ENCODE assay signal across 1 cellular context in the genomic region with DNA sequence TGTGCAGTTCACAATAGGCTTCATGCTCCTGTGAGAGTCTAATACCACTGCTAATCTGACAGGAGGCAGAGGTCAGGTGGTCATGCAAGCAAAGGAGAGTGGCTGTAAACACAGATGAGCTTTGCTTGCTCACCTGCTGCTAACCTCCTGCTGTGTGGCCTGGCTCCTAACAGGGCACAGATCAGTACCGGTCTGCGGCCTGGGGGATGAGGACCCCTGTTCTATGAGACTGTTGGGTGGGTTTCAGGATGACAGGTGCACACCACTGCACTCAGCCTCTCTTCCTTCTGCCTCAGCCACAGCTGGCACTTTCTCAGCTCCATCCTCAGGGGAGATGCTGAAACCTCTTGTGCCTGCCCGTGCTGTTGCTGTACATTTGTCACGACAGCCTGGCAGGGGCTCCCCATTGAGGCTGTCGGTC.
TF ChIP-seq lines count a peak whose summit lies in the region.

No MANE protein-coding gene starts in this region.

TF ChIP-seq in GM12878, 131 proteins besides CTCF, POLR2A, EP300 and RAD21:
- TF ChIP-seq MTA2 (IDR thresholded peaks at IDR 0.05; ENCODE audit: low read depth), result peak; percentile 22; the same call in 1 of the 2 replicates
- TF ChIP-seq ETV6 (conservative IDR thresholded peaks at IDR 0.05 in 1 of 2, IDR thresholded peaks at IDR 0.05 in 1 of 2; ENCODE audit: borderline replicate concordance in 1 of 2, low read depth in 1 of 2), result peak in 1 of 2 experiments; percentile 14; a peak in 1 of 4 replicates
- TF ChIP-seq, protein P1, sequence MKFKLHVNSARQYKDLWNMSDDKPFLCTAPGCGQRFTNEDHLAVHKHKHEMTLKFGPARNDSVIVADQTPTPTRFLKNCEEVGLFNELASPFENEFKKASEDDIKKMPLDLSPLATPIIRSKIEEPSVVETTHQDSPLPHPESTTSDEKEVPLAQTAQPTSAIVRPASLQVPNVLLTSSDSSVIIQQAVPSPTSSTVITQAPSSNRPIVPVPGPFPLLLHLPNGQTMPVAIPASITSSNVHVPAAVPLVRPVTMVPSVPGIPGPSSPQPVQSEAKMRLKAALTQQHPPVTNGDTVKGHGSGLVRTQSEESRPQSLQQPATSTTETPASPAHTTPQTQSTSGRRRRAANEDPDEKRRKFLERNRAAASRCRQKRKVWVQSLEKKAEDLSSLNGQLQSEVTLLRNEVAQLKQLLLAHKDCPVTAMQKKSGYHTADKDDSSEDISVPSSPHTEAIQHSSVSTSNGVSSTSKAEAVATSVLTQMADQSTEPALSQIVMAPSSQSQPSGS (IDR thresholded peaks at IDR 0.05; ENCODE audit: low read length), result 0 out of 2 replicates have a peak, but pooled peaks have one; percentile 13
- TF ChIP-seq TCF12 (IDR thresholded peaks at IDR 0.05; ENCODE audit: low read depth, low read length), result peak; percentile 78
- TF ChIP-seq POLR2AphosphoS5 (IDR thresholded peaks at IDR 0.05; ENCODE audit: low read length), result no peak
- TF ChIP-seq RELA (IDR thresholded peaks at IDR 0.05; ENCODE audit: borderline replicate concordance, partially characterized antibody), result no peak
- TF ChIP-seq NFIC (IDR thresholded peaks at IDR 0.05; ENCODE audit: low read depth, low read length), result peak; percentile 31; the same call in 1 of the 2 replicates
- TF ChIP-seq CHD2 (IDR thresholded peaks at IDR 0.05; ENCODE audit: borderline replicate concordance, low read depth, low read length), result no peak
- TF ChIP-seq SMC3 (IDR thresholded peaks at IDR 0.05; ENCODE audit: borderline replicate concordance, low read length), result no peak
- TF ChIP-seq YBX1 (IDR thresholded peaks at IDR 0.05), result no peak
- no peak for TF ChIP-seq NFXL1 (IDR thresholded peaks at IDR 0.05; ENCODE audit: borderline replicate concordance)
- TF ChIP-seq EED (IDR thresholded peaks at IDR 0.05; ENCODE audit: low read depth), result peak; percentile 82
- 0 out of 2 replicates have a peak, but pooled peaks have one; percentile 28 for TF ChIP-seq CREM (IDR thresholded peaks at IDR 0.05; ENCODE audit: low read depth)
- no peak for TF ChIP-seq PAX8 (IDR thresholded peaks at IDR 0.05)
- no peak for TF ChIP-seq BCL11A (IDR thresholded peaks at IDR 0.05; ENCODE audit: low read depth, low read length)
- TF ChIP-seq KLF5 (IDR thresholded peaks at IDR 0.05; ENCODE audit: partially characterized antibody), result no peak
- peak; percentile 49 for TF ChIP-seq NR2F1 (conservative IDR thresholded peaks at IDR 0.05)
- TF ChIP-seq JUNB (IDR thresholded peaks at IDR 0.05), result 0 out of 2 replicates have a peak, but pooled peaks have one; percentile 15
- no peak for TF ChIP-seq BACH1 (IDR thresholded peaks at IDR 0.05; ENCODE audit: borderline replicate concordance)
- TF ChIP-seq ZBED1 (IDR thresholded peaks at IDR 0.05; ENCODE audit: borderline replicate concordance), result peak; percentile 97; the same call in 1 of the 2 replicates
- TF ChIP-seq TCF3 (IDR thresholded peaks at IDR 0.05; ENCODE audit: borderline replicate concordance, insufficient read depth, low read depth, low read length), result peak; percentile 82
- TF ChIP-seq NR2C2 (IDR thresholded peaks at IDR 0.05; ENCODE audit: borderline replicate concordance, control insufficient read depth, insufficient read length, low read depth), result no peak
- TF ChIP-seq BHLHE40 (IDR thresholded peaks at IDR 0.05; ENCODE audit: borderline replicate concordance in 1 of 2, low read depth in 2 of 2, low read length in 1 of 2), result peak; percentile 7 to 61; a peak in 1 of 4 replicates
- peak; percentile 29; the same call in 1 of the 2 replicates for TF ChIP-seq IKZF1 (conservative IDR thresholded peaks at IDR 0.05)
- TF ChIP-seq RUNX3 (IDR thresholded peaks at IDR 0.05; ENCODE audit: low read length), result peak; percentile 77
- peak; percentile 81 for TF ChIP-seq MEF2B (IDR thresholded peaks at IDR 0.05; ENCODE audit: partially characterized antibody, poor library complexity, severe bottlenecking)
- peak; percentile 26; the same call in 1 of the 2 replicates for TF ChIP-seq IRF4 (IDR thresholded peaks at IDR 0.05; ENCODE audit: low read depth, low read length)
- TF ChIP-seq, protein P2, sequence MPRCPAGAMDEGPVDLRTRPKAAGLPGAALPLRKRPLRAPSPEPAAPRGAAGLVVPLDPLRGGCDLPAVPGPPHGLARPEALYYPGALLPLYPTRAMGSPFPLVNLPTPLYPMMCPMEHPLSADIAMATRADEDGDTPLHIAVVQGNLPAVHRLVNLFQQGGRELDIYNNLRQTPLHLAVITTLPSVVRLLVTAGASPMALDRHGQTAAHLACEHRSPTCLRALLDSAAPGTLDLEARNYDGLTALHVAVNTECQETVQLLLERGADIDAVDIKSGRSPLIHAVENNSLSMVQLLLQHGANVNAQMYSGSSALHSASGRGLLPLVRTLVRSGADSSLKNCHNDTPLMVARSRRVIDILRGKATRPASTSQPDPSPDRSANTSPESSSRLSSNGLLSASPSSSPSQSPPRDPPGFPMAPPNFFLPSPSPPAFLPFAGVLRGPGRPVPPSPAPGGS (IDR thresholded peaks at IDR 0.05; ENCODE audit: borderline replicate concordance, insufficient read depth, low read depth, low read length, poor library complexity, severe bottlenecking), result peak; percentile 22
- TF ChIP-seq, protein P3, sequence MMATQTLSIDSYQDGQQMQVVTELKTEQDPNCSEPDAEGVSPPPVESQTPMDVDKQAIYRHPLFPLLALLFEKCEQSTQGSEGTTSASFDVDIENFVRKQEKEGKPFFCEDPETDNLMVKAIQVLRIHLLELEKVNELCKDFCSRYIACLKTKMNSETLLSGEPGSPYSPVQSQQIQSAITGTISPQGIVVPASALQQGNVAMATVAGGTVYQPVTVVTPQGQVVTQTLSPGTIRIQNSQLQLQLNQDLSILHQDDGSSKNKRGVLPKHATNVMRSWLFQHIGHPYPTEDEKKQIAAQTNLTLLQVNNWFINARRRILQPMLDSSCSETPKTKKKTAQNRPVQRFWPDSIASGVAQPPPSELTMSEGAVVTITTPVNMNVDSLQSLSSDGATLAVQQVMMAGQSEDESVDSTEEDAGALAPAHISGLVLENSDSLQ (IDR thresholded peaks at IDR 0.05), result no peak
- TF ChIP-seq LARP7 (IDR thresholded peaks at IDR 0.05), result no peak
- no peak for TF ChIP-seq CHD4 (IDR thresholded peaks at IDR 0.05)
- TF ChIP-seq, protein P4, sequence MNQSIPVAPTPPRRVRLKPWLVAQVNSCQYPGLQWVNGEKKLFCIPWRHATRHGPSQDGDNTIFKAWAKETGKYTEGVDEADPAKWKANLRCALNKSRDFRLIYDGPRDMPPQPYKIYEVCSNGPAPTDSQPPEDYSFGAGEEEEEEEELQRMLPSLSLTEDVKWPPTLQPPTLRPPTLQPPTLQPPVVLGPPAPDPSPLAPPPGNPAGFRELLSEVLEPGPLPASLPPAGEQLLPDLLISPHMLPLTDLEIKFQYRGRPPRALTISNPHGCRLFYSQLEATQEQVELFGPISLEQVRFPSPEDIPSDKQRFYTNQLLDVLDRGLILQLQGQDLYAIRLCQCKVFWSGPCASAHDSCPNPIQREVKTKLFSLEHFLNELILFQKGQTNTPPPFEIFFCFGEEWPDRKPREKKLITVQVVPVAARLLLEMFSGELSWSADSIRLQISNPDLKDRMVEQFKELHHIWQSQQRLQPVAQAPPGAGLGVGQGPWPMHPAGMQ (IDR thresholded peaks at IDR 0.05; ENCODE audit: borderline replicate concordance), result no peak
- 0 out of 2 replicates have a peak, but pooled peaks have one; percentile 68 for TF ChIP-seq TARDBP (IDR thresholded peaks at IDR 0.05; ENCODE audit: borderline replicate concordance)
- no peak for TF ChIP-seq EGR1 (IDR thresholded peaks at IDR 0.05; ENCODE audit: borderline replicate concordance in 1 of 2, low read depth in 2 of 2, low read length in 2 of 2)
- TF ChIP-seq KAT2A (conservative IDR thresholded peaks at IDR 0.05; ENCODE audit: control insufficient read depth, low read depth, low read length), result no peak
- TF ChIP-seq SUZ12 (IDR thresholded peaks at IDR 0.05; ENCODE audit: unreplicated experiment), result no peak
- TF ChIP-seq, protein P5, sequence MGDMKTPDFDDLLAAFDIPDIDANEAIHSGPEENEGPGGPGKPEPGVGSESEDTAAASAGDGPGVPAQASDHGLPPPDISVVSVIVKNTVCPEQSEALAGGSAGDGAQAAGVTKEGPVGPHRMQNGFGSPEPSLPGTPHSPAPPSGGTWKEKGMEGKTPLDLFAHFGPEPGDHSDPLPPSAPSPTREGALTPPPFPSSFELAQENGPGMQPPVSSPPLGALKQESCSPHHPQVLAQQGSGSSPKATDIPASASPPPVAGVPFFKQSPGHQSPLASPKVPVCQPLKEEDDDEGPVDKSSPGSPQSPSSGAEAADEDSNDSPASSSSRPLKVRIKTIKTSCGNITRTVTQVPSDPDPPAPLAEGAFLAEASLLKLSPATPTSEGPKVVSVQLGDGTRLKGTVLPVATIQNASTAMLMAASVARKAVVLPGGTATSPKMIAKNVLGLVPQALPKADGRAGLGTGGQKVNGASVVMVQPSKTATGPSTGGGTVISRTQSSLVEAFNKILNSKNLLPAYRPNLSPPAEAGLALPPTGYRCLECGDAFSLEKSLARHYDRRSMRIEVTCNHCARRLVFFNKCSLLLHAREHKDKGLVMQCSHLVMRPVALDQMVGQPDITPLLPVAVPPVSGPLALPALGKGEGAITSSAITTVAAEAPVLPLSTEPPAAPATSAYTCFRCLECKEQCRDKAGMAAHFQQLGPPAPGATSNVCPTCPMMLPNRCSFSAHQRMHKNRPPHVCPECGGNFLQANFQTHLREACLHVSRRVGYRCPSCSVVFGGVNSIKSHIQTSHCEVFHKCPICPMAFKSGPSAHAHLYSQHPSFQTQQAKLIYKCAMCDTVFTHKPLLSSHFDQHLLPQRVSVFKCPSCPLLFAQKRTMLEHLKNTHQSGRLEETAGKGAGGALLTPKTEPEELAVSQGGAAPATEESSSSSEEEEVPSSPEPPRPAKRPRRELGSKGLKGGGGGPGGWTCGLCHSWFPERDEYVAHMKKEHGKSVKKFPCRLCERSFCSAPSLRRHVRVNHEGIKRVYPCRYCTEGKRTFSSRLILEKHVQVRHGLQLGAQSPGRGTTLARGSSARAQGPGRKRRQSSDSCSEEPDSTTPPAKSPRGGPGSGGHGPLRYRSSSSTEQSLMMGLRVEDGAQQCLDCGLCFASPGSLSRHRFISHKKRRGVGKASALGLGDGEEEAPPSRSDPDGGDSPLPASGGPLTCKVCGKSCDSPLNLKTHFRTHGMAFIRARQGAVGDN (IDR thresholded peaks at IDR 0.05), result peak; percentile 48; the same call in 1 of the 2 replicates
- no peak; the same call in 1 of the 2 replicates for TF ChIP-seq RAD51 (IDR thresholded peaks at IDR 0.05)
- TF ChIP-seq FOXM1 (IDR thresholded peaks at IDR 0.05; ENCODE audit: low read depth, low read length), result peak; percentile 51; the same call in 1 of the 2 replicates
- TF ChIP-seq ZNF24 (IDR thresholded peaks at IDR 0.05), result no peak
- TF ChIP-seq HDGF (IDR thresholded peaks at IDR 0.05), result 0 out of 2 replicates have a peak, but pooled peaks have one; percentile 29
- no peak for TF ChIP-seq SMAD5 (IDR thresholded peaks at IDR 0.05; ENCODE audit: low read depth)
- TF ChIP-seq ESRRA (IDR thresholded peaks at IDR 0.05; ENCODE audit: low read length), result no peak
- no peak for TF ChIP-seq MTA3 (IDR thresholded peaks at IDR 0.05; ENCODE audit: borderline replicate concordance, low read length)
- TF ChIP-seq SP1 (IDR thresholded peaks at IDR 0.05; ENCODE audit: low read depth, low read length), result no peak
- TF ChIP-seq CBFB (IDR thresholded peaks at IDR 0.05; ENCODE audit: low read depth), result no peak
- no peak for TF ChIP-seq SMAD1 (IDR thresholded peaks at IDR 0.05; ENCODE audit: low read depth, partially characterized antibody)
